ENCODE assay signal across 23 cellular contexts in the genomic region with DNA sequence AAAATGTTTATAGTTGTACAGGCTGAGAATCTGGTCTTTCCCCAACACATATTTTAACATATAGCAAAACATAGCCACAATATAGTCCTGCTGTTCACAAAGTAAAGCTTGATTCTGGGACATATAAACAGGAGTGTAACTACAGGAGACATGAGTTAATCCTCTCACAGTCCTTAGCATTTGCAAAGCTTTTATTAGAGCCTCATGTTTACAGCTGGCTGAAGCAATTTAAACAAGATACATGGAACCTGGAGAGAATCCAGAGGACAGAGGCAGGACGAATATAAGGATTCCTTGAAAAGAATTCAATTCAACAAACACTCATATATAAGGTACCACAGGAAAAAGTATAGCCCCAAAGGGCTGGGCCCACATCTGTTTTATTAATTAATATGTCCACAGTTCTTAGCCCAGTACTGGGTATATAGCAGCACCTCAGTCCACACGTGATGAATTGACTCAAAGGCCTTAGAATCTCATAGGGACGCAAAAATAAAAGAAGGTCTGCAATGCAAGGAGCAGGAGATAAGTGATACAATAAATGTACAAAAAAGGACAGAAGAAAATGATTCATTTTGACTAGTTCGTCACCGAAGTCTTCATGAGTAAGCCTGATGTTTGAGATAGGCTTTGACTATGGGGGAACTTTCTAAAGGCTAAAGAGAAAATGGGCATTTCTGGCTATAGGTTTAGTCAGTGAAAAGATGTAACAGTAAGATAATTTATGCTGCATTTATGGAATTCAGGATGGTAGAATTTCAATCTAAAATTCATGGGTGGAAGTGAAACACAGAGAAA.
DNase-seq lines count a peak whose midpoint lies in the region; ATAC-seq and TF ChIP-seq lines count a peak whose summit lies in the region.
"Had no signal": no experiment of that assay in that cellular context is flagged by ENCODE, and none has a peak within 500 bp of the region (broad histone marks: within the 10 kb centered on the region; RNA-seq: fewer than 3 reads in every experiment).

No MANE protein-coding gene starts in this region.

- H3K36me3 ChIP-seq in brain microvascular endothelial cell (replicated peaks) (no peaks in the 10 kb centered on the region), mesenchymal stem cell (ENCODE audit: control insufficient read depth in 1 of 2, insufficient read depth in 2 of 2, low read depth in 1 of 2, low read length in 2 of 2) (no peaks in the 10 kb centered on the region)
- H3K36me3 ChIP-seq: thyroid gland had no signal

- no peak overlapping the region for H2BK15ac ChIP-seq in mesenchymal stem cell (ENCODE audit: low read depth, poor library complexity, severe bottlenecking)

- H3K27me3 Mint-ChIP-seq in naive thymus-derived CD8-positive, alpha-beta T cell: no peaks in the 10 kb centered on the region
- H3K27me3 Mint-ChIP-seq: stimulated activated naive B cell treated with anti-CD40 and anti-IgM and Interleukin-4, amounts not matched to agents 10 μg/mL and 1 μg/mL and 100 μg/mL, for 72 hours; T-cell had no signal

- H4K8ac ChIP-seq in mesenchymal stem cell (ENCODE audit: low read length): no peak overlapping the region

- H3K4me1 Mint-ChIP-seq in naive thymus-derived CD8-positive, alpha-beta T cell: no peaks in the 10 kb centered on the region
- H3K4me1 Mint-ChIP-seq: activated naive CD8-positive, alpha-beta T cell treated with anti-CD3 and anti-CD28 coated beads, Interleukin-2, amount 10 ng/mL, durations not matched to agents 7 days and 5 days; stimulated activated naive B cell treated with anti-CD40 and anti-IgM and Interleukin-4, amounts not matched to agents 10 μg/mL and 1 μg/mL and 100 μg/mL, for 72 hours had no signal

- H3K27ac ChIP-seq in brain microvascular endothelial cell (peak overlapping the region; percentile 43), mesenchymal stem cell (ENCODE audit: low read length, poor library complexity, severe bottlenecking) (no peak overlapping the region)
- H3K27ac ChIP-seq: dorsolateral prefrontal cortex, HL-60, thyroid gland had no signal

- H3K18ac ChIP-seq in mesenchymal stem cell (ENCODE audit: low read depth in 1 of 2, low read length in 2 of 2): no peak overlapping the region

- no peak overlapping the region for H4K91ac ChIP-seq in mesenchymal stem cell (ENCODE audit: low read length)

- H3K14ac ChIP-seq in mesenchymal stem cell (ENCODE audit: low read length in 2 of 2): no peak overlapping the region

- TF ChIP-seq CTCF in brain microvascular endothelial cell (IDR thresholded peaks at IDR 0.05; ENCODE audit: low read depth, low read length, missing control alignments): no peak

- H2BK120ac ChIP-seq in mesenchymal stem cell (ENCODE audit: low read depth, low read length): no peak overlapping the region

- in situ Hi-C loops in brain microvascular endothelial cell (cut with HindIII; ENCODE audit: low pct_ligation_motif_present, low sequenced_read_pairs): loop anchor here (25.0 kb wide), 1 partner anchor 344 kb away; no protein-coding TSS in a partner anchor

- POLR2A ChIA-PET in naive thymus-derived CD8-positive, alpha-beta T cell (lab: Charles Lee): no interaction called here

- no peak overlapping the region for H3K23ac ChIP-seq in mesenchymal stem cell (ENCODE audit: low read length in 2 of 2)

- no peak overlapping the region for H3K4ac ChIP-seq in mesenchymal stem cell (ENCODE audit: low read depth in 1 of 2, low read length in 2 of 2)

- no peaks in the 10 kb centered on the region for H3K36me3 Mint-ChIP-seq in naive thymus-derived CD8-positive, alpha-beta T cell
- H3K36me3 Mint-ChIP-seq: activated naive CD8-positive, alpha-beta T cell treated with anti-CD3 and anti-CD28 coated beads, Interleukin-2, amount 10 ng/mL, durations not matched to agents 7 days and 5 days; CD8-positive, alpha-beta T cell; naive thymus-derived CD4-positive, alpha-beta T cell; stimulated activated naive B cell treated with anti-CD40 and anti-IgM and Interleukin-4, amounts not matched to agents 10 μg/mL and 1 μg/mL and 100 μg/mL, for 72 hours; T-cell had no signal

- no peak overlapping the region for H3K4me3 ChIP-seq in brain microvascular endothelial cell (ENCODE audit: low read depth, low read length)
- H3K4me3 ChIP-seq in mesenchymal stem cell (ENCODE audit: insufficient read depth in 1 of 2, low read depth in 1 of 2, low read length in 2 of 2): no peak overlapping the region
- H3K4me3 ChIP-seq: dorsolateral prefrontal cortex, thyroid gland had no signal

- ATAC-seq in naive thymus-derived CD8-positive, alpha-beta T cell: no peak
- ATAC-seq: CD8-positive, alpha-beta T cell; HCT116; naive thymus-derived CD4-positive, alpha-beta T cell; Right ventricle myocardium inferior; stimulated activated naive B cell treated with anti-CD40 and anti-IgM and Interleukin-4, amounts not matched to agents 10 μg/mL and 1 μg/mL and 100 μg/mL, for 72 hours; T-cell had no signal

- DNase-seq in Daoy (ENCODE audit: low read depth) (peak; percentile 10), NCI-H82 (lab: John Stamatoyannopoulos, UW) (peak; percentile 54), brain microvascular endothelial cell (peak; percentile 44), mesenchymal stem cell (peak; percentile 64), NCI-H1417 treated with DMSO at 0.1 percent for 48 hours (lab: John Stamatoyannopoulos, UW) (no peak), DMS79 (lab: John Stamatoyannopoulos, UW) (no peak)
- no peak for DNase-seq in stimulated activated CD4-positive, alpha-beta T cell treated with anti-CD3 and anti-CD28 coated beads, Interleukin-15, amount 100 ng/mL, for 24 hours
- DNase-seq in naive thymus-derived CD8-positive, alpha-beta T cell: no peak
- DNase-seq: activated CD4-positive, alpha-beta T cell treated with anti-CD3 and anti-CD28 coated beads, Interleukin-2, amount 10 ng/mL, durations not matched to agents 7 days and 5 days; activated naive CD8-positive, alpha-beta T cell treated with anti-CD3 and anti-CD28 coated beads, Interleukin-2, amount 10 ng/mL, durations not matched to agents 7 days and 5 days; CD8-positive, alpha-beta T cell; dorsolateral prefrontal cortex; naive thymus-derived CD4-positive, alpha-beta T cell; NCI-H1417; NCI-H526 treated with DMSO at 0.1 percent for 48 hours; stimulated activated CD4-positive, alpha-beta T cell treated with anti-CD3 and anti-CD28 coated beads, Interleukin-2, amount 100 ng/mL, for 24 hours; stimulated activated naive B cell treated with anti-CD40 and anti-IgM and Interleukin-4, amounts not matched to agents 10 μg/mL and 1 μg/mL and 100 μg/mL, for 72 hours; T-cell; thyroid gland had no signal

- no peak overlapping the region for H2BK12ac ChIP-seq in mesenchymal stem cell (ENCODE audit: low read length in 2 of 2)

- peaks cover 3% of the 10 kb centered on the region for H3K4me1 ChIP-seq in mesenchymal stem cell (ENCODE audit: control insufficient read depth, insufficient read depth, low read depth, low read length)

- no peaks in the 10 kb centered on the region for H3K79me1 ChIP-seq in mesenchymal stem cell (replicated peaks; ENCODE audit: low read length, poor library complexity, severe bottlenecking)

- no peak overlapping the region for H2AK5ac ChIP-seq in mesenchymal stem cell (ENCODE audit: low read length, severe bottlenecking)

- H3K9me3 ChIP-seq in mesenchymal stem cell (ENCODE audit: control insufficient read depth, low read length): no peaks in the 10 kb centered on the region
- H3K9me3 ChIP-seq: thyroid gland had no signal

- H3K4me2 ChIP-seq in mesenchymal stem cell (ENCODE audit: low read length, poor library complexity, severe bottlenecking): no peak overlapping the region

- H2AFZ ChIP-seq in mesenchymal stem cell (ENCODE audit: low read depth, low read length): no peak overlapping the region

- peaks cover 0 to 2% (median 0%) of the 10 kb centered on the region in 9 donors for H3K9me3 Mint-ChIP-seq in naive thymus-derived CD8-positive, alpha-beta T cell
- H3K9me3 Mint-ChIP-seq: activated CD4-positive, alpha-beta T cell treated with anti-CD3 and anti-CD28 coated beads, Interleukin-2, amount 10 ng/mL, durations not matched to agents 7 days and 5 days; activated naive CD8-positive, alpha-beta T cell treated with anti-CD3 and anti-CD28 coated beads, Interleukin-2, amount 10 ng/mL, durations not matched to agents 7 days and 5 days; activated T-helper 2 cell treated with anti-CD3 and anti-CD28 coated beads, Interferon-gamma antibody, Interleukin-2, Interleukin-4, amounts not matched to agents 10 μg/mL and 5 μg/mL and 100 μg/mL, durations not matched to agents 14 hours and 24 hours and 36 hours; CD8-positive, alpha-beta T cell; stimulated activated naive B cell treated with anti-CD40 and anti-IgM and Interleukin-4, amounts not matched to agents 10 μg/mL and 1 μg/mL and 100 μg/mL, for 72 hours; T-cell had no signal

- H2BK5ac ChIP-seq in mesenchymal stem cell (ENCODE audit: low read depth, low read length, poor library complexity, severe bottlenecking): no peak overlapping the region

- no peaks in the 10 kb centered on the region for H3K27me3 ChIP-seq in brain microvascular endothelial cell (replicated peaks)
- no peaks in the 10 kb centered on the region for H3K27me3 ChIP-seq in mesenchymal stem cell (ENCODE audit: control insufficient read depth in 1 of 2, insufficient read depth in 1 of 2, low read length in 2 of 2)
- H3K27me3 ChIP-seq: dorsolateral prefrontal cortex, thyroid gland had no signal

- no peak overlapping the region for H3K27ac Mint-ChIP-seq in naive thymus-derived CD8-positive, alpha-beta T cell
- H3K27ac Mint-ChIP-seq: activated CD4-positive, alpha-beta T cell treated with anti-CD3 and anti-CD28 coated beads, Interleukin-2, amount 10 ng/mL, durations not matched to agents 7 days and 5 days; activated naive CD8-positive, alpha-beta T cell treated with anti-CD3 and anti-CD28 coated beads, Interleukin-2, amount 10 ng/mL, durations not matched to agents 7 days and 5 days; activated T-helper 2 cell treated with anti-CD3 and anti-CD28 coated beads, Interferon-gamma antibody, Interleukin-2, Interleukin-4, amounts not matched to agents 10 μg/mL and 5 μg/mL and 100 μg/mL, durations not matched to agents 14 hours and 24 hours and 36 hours; CD8-positive, alpha-beta T cell; naive thymus-derived CD4-positive, alpha-beta T cell; stimulated activated naive B cell treated with anti-CD40 and anti-IgM and Interleukin-4, amounts not matched to agents 10 μg/mL and 1 μg/mL and 100 μg/mL, for 72 hours; T-cell had no signal

- H3K9ac ChIP-seq in mesenchymal stem cell (ENCODE audit: low read length): no peak overlapping the region

- 51% methylated on average over 5 of the region's 5 CpGs for WGBS in mesenchymal stem cell

- H3K4me3 Mint-ChIP-seq in naive thymus-derived CD8-positive, alpha-beta T cell: no peak overlapping the region
- H3K4me3 Mint-ChIP-seq: activated CD4-positive, alpha-beta T cell treated with anti-CD3 and anti-CD28 coated beads, Interleukin-2, amount 10 ng/mL, durations not matched to agents 7 days and 5 days; activated naive CD8-positive, alpha-beta T cell treated with anti-CD3 and anti-CD28 coated beads, Interleukin-2, amount 10 ng/mL, durations not matched to agents 7 days and 5 days; CD8-positive, alpha-beta T cell; naive thymus-derived CD4-positive, alpha-beta T cell; stimulated activated naive B cell treated with anti-CD40 and anti-IgM and Interleukin-4, amounts not matched to agents 10 μg/mL and 1 μg/mL and 100 μg/mL, for 72 hours; T-cell had no signal

Comparison
In these comparisons a context has a peak if more than half of its experiments do, and no peak if none do; other contexts are left out.
1. DNase-seq: peak in Daoy (single experiment), NCI-H82 (single experiment), brain microvascular endothelial cell (single experiment) and mesenchymal stem cell (single experiment); none in stimulated activated CD4-positive, alpha-beta T cell treated with anti-CD3 and anti-CD28 coated beads, Interleukin-15, amount 100 ng/mL, for 24 hours (single experiment), NCI-H1417 treated with DMSO at 0.1 percent for 48 hours (single experiment), naive thymus-derived CD8-positive, alpha-beta T cell (0 of 10) and DMS79 (single experiment).